ENCODE assay signal across 22 cellular contexts in genomic region chrX:10979956-10980355, GRCh38.
"Had no signal": no experiment of that assay in that cellular context is flagged by ENCODE, and none has a peak within 500 bp of the region (broad histone marks: within the 10 kb centered on the region; RNA-seq: fewer than 3 reads in every experiment).

No MANE protein-coding gene starts in this region.

- DNase-seq: activated CD4-positive, alpha-beta memory T cell treated with anti-CD3 and anti-CD28 coated beads for 36 hours; activated CD4-positive, alpha-beta T cell treated with anti-CD3 and anti-CD28 coated beads for 48 hours; activated effector memory CD4-positive, alpha-beta T cell treated with anti-CD3 and anti-CD28 coated beads, Interleukin-2, amount 50 U/mL, for 16 hours; activated naive CD4-positive, alpha-beta T cell treated with anti-CD3 and anti-CD28 coated beads, Interleukin-2, amount 10 ng/mL, durations not matched to agents 7 days and 5 days; activated naive CD8-positive, alpha-beta T cell treated with anti-CD3 and anti-CD28 coated beads, Interleukin-2, amount 50 U/mL, for 24 hours; body of pancreas; caudate nucleus; dermis blood vessel endothelial cell; effector CD8-positive, alpha-beta T cell; gastrocnemius medialis; head of caudate nucleus; hypothalamus; lower lobe of right lung; naive thymus-derived CD4-positive, alpha-beta T cell; posterior cingulate gyrus; small intestine; stimulated activated CD4-positive, alpha-beta T cell treated with anti-CD3 and anti-CD28 coated beads, Interleukin-15, amount 100 ng/mL, for 24 hours; stomach; T-helper 2 cell had no signal

- ATAC-seq: activated naive CD8-positive, alpha-beta T cell treated with anti-CD3 and anti-CD28 coated beads, Interleukin-2, amount 50 U/mL, for 24 hours; body of pancreas; gastrocnemius medialis; lower lobe of right lung; naive thymus-derived CD4-positive, alpha-beta T cell; sciatic nerve; stimulated activated memory B cell treated with anti-CD40 and anti-IgM and Interleukin-4, amounts not matched to agents 10 μg/mL and 1 μg/mL and 100 μg/mL, for 72 hours had no signal

- FAIRE-seq: islet of Langerhans, small intestine had no signal
